ENCODE assay signal across 8 cellular contexts in the genomic region with DNA sequence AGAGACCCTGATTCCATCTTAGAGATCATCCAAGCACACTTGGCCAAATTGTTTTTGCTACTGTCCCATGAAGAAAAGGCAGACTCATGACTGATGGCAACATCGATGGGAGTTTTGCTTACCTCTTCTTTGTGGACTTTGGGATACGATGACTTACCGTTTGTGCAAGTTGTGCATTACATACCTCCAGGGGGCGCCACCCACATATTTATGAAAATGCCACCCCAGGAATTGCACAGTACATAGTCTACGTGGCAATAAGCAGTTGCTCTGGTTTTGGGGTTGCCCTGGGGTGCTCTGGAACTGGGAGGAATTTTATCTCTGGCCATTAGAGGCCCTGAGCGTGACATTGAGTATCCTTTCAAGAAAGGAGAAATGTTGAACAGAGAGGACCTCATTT.
DNase-seq lines count a peak whose midpoint lies in the region; ATAC-seq, FAIRE-seq and TF ChIP-seq lines count a peak whose summit lies in the region.
"Not testable (repeated sequence)": the region's sequence is repeated elsewhere in the genome, so short reads cannot be mapped to it uniquely, and the experiment has no call there.

No MANE protein-coding gene starts in this region.

- intact Hi-C loops in GM12878 (cut with micrococcal nuclease; ENCODE audit: unreplicated experiment) = loop anchor here (2.0 to 10.0 kb wide), 3 partner anchors 138 to 1330 kb away; no protein-coding TSS in a partner anchor
- intact Hi-C loops in left ventricle myocardium superior (cut with micrococcal nuclease) = not testable (repeated sequence)

- RAD21 ChIA-PET in GM12878 (lab: Charles Lee; ENCODE audit: unreplicated experiment) = not testable (repeated sequence)

- not testable (repeated sequence) for H2AFZ ChIP-seq in GM12878 (ENCODE audit: control insufficient read depth, low read depth, low read length)

- not testable (repeated sequence) for H3K4me3 ChIP-seq in GM12878

- peak; percentile 74 for DNase-seq in DMS153 treated with DMSO at 0.1 percent for 48 hours (lab: John Stamatoyannopoulos, UW; ENCODE audit: unreplicated experiment)
- peak; percentile 55 for DNase-seq in LoVo (ENCODE audit: low spot score)
- peak; percentile 22 for DNase-seq in RKO (ENCODE audit: low spot score)
- DNase-seq in activated CD4-positive, alpha-beta T cell treated with anti-CD3 and anti-CD28 coated beads, Interleukin-2, amount 50 U/mL, for 48 hours = peak; percentile 70 to 76
- not testable (repeated sequence) for DNase-seq in GM12878 (ENCODE audit: low read depth, low spot score)
- DNase-seq in left ventricle myocardium superior = peak; percentile 53
- peak; percentile 2 for DNase-seq in pons (ENCODE audit: low spot score)
- peak; percentile 6 to 35 for DNase-seq in stimulated activated CD8-positive, alpha-beta memory T cell treated with anti-CD3 and anti-CD28 coated beads, Interleukin-7, amount 100 ng/mL, for 48 hours (ENCODE audit: extremely low read depth in 1 of 2, low read depth in 1 of 2)

- BruUV-seq in GM12878 (replicated peaks; lab: Mats Ljungman, UMichigan) = not testable (repeated sequence)

- SMC1A ChIA-PET in GM12878 (lab: Charles Lee; ENCODE audit: uncharacterized antibody, unreplicated experiment) = interaction anchor here (2.6 kb wide), 1 partner anchor 138 kb away, joined by 5 read pairs; no protein-coding TSS in a partner anchor

- not testable (repeated sequence) for H3K27ac ChIP-seq in GM12878 (ENCODE audit: control insufficient read depth, insufficient read depth)

- H3K79me2 ChIP-seq in GM12878 (ENCODE audit: control insufficient read depth, insufficient read depth, low read length) = not testable (repeated sequence)

- WGBS in GM12878 (ENCODE audit: insufficient coverage, insufficient replicate concordance, low lambda C conversion rate, missing lambda C conversion rate) = 27% methylated on average over 6 of the region's 6 CpGs

- not testable (repeated sequence) for H3K9ac ChIP-seq in GM12878 (ENCODE audit: control insufficient read depth, insufficient read depth, low read length)

- not testable (repeated sequence) for H3K4me2 ChIP-seq in GM12878 (ENCODE audit: control insufficient read depth, insufficient read depth)

- TF ChIP-seq CTCF in GM12878 (IDR thresholded peaks at IDR 0.05 in 2 of 3, conservative IDR thresholded peaks at IDR 0.05 in 1 of 3; ENCODE audit: control insufficient read depth in 2 of 3, extremely low read depth in 1 of 3, insufficient read depth in 1 of 3, low read depth in 3 of 3, low read length in 3 of 3) = peak; percentile 17 to 20 (median 19); a peak in 3 of 6 replicates

- POLR2A ChIA-PET in GM12878 (lab: Charles Lee) = not testable (repeated sequence)

- in situ Hi-C loops in GM12878 (cut with MboI) = not testable (repeated sequence)

- H4K20me1 ChIP-seq in GM12878 (ENCODE audit: control insufficient read depth, insufficient read depth) = not testable (repeated sequence)

- not testable (repeated sequence) for H3K27me3 ChIP-seq in GM12878 (replicated peaks in 1 of 2; ENCODE audit: control insufficient read depth in 2 of 2, insufficient read depth in 2 of 2, low read length in 1 of 2)

- H3K4me1 ChIP-seq in GM12878 (ENCODE audit: control insufficient read depth, insufficient read depth, low read length) = not testable (repeated sequence)

- TF ChIP-seq EP300 in GM12878 (IDR thresholded peaks at IDR 0.05; ENCODE audit: borderline replicate concordance in 1 of 2, control insufficient read depth in 1 of 2, low read depth in 2 of 2, low read length in 2 of 2) = not testable (repeated sequence)

- H3K9me3 ChIP-seq in GM12878 (replicated peaks; ENCODE audit: control insufficient read depth, insufficient read depth, low read length) = not testable (repeated sequence)

- not testable (repeated sequence) for TF ChIP-seq POLR2A in GM12878 (IDR thresholded peaks at IDR 0.05; ENCODE audit: low read depth, low read length)

- TF ChIP-seq RAD21 in GM12878 (IDR thresholded peaks at IDR 0.05; ENCODE audit: insufficient read depth, low read depth, low read length) = peak; percentile 44

- ATAC-seq in GM12878, left ventricle myocardium superior: not testable (repeated sequence)

- H3K36me3 ChIP-seq in GM12878 (ENCODE audit: control insufficient read depth in 2 of 2, insufficient read depth in 2 of 2, low read length in 1 of 2) = not testable (repeated sequence)

- CTCF ChIA-PET in GM12878 (lab: Yijun Ruan, JAX) = interaction anchor here (0.8 kb wide), 1 partner anchor 132 kb away, joined by 3 read pairs; no protein-coding TSS in a partner anchor

- not testable (repeated sequence) for FAIRE-seq in GM12878 (lab: Jason Lieb, UNC)

TF ChIP-seq in GM12878, 131 proteins besides CTCF, POLR2A, EP300 and RAD21:
- TF ChIP-seq SMC3 (IDR thresholded peaks at IDR 0.05; ENCODE audit: borderline replicate concordance, low read length) = peak; percentile 24; the same call in 1 of the 2 replicates
